In the genomic region with DNA sequence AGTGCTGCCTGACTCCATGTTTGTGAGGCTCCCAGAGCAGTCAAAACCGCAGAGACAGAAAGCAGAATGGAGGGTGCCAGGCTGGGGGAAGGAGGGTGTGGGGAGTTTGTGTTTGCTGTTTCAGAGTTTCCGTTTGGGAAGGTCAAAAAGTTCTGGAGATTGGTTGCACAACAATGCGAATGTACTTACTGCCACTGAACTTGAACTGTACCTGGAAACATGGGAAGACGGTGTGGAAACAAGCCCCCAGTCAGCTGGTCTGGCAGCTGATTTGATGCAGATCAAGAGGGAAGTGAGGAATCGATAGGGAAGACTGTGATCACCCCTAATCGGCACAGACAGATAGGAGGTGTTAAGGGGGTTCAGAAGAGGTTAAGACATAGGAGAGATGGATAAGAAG, we compare ENCODE assay signal across 2 cellular contexts.
TF ChIP-seq lines count a peak whose summit lies in the region.

No MANE protein-coding gene starts in this region.

TF ChIP-seq in WTC11, 78 proteins besides CTCF, POLR2A, EP300 and RAD21:
- TF ChIP-seq ZNF138 (CRISPR knock-in tag; conservative IDR thresholded peaks at IDR 0.05) (no peak), GABPB1 (CRISPR knock-in tag; IDR thresholded peaks at IDR 0.05) (0 out of 2 replicates have a peak, but pooled peaks have one; percentile 23)

TF ChIP-seq in HepG2, 621 proteins besides CTCF, POLR2A, EP300 and RAD21 (continues in another document):
- no peak for TF ChIP-seq ZHX2 (IDR thresholded peaks at IDR 0.05; ENCODE audit: low read depth)
- no peak for TF ChIP-seq ZHX2 (CRISPR knock-in tag; IDR thresholded peaks at IDR 0.05; ENCODE audit: borderline replicate concordance)
- no peak for TF ChIP-seq ZNF709 (CRISPR knock-in tag; IDR thresholded peaks at IDR 0.05)
- no peak for TF ChIP-seq U2AF2 (IDR thresholded peaks at IDR 0.05; ENCODE audit: low read depth, low read length)
- TF ChIP-seq SRSF1 (optimal IDR thresholded peaks at IDR 0.05; ENCODE audit: low read depth, low read length) = no peak
- TF ChIP-seq LCORL (IDR thresholded peaks at IDR 0.05) = no peak
- peak; percentile 88 for TF ChIP-seq LCORL (CRISPR knock-in tag; IDR thresholded peaks at IDR 0.05)
- TF ChIP-seq, protein P1, sequence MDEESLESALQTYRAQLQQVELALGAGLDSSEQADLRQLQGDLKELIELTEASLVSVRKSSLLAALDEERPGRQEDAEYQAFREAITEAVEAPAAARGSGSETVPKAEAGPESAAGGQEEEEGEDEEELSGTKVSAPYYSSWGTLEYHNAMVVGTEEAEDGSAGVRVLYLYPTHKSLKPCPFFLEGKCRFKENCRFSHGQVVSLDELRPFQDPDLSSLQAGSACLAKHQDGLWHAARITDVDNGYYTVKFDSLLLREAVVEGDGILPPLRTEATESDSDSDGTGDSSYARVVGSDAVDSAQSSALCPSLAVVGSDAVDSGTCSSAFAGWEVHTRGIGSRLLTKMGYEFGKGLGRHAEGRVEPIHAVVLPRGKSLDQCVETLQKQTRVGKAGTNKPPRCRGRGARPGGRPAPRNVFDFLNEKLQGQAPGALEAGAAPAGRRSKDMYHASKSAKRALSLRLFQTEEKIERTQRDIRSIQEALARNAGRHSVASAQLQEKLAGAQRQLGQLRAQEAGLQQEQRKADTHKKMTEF (CRISPR knock-in tag; IDR thresholded peaks at IDR 0.05) = peak; percentile 81
- no peak for TF ChIP-seq ZNF20 (CRISPR knock-in tag; IDR thresholded peaks at IDR 0.05)
- TF ChIP-seq SSRP1 (CRISPR knock-in tag; IDR thresholded peaks at IDR 0.05) = no peak
- TF ChIP-seq ATF7-NPFF (CRISPR knock-in tag; IDR thresholded peaks at IDR 0.05; ENCODE audit: low read depth) = 0 out of 2 replicates have a peak, but pooled peaks have one; percentile 53
- peak; percentile 69; the same call in 1 of the 2 replicates for TF ChIP-seq ZNF335 (CRISPR knock-in tag; IDR thresholded peaks at IDR 0.05)
- TF ChIP-seq ZNF629 (CRISPR knock-in tag; conservative IDR thresholded peaks at IDR 0.05) = no peak
- TF ChIP-seq FOXK1 (CRISPR knock-in tag; IDR thresholded peaks at IDR 0.05; ENCODE audit: borderline replicate concordance, low read depth) = peak; percentile 93; the same call in 1 of the 2 replicates
- TF ChIP-seq ZNF350 (CRISPR knock-in tag; IDR thresholded peaks at IDR 0.05; ENCODE audit: borderline replicate concordance, low read depth) = peak; percentile 31; the same call in 1 of the 2 replicates
- peak; percentile 38; the same call in 1 of the 2 replicates for TF ChIP-seq NR2C2 (CRISPR knock-in tag; IDR thresholded peaks at IDR 0.05; ENCODE audit: borderline replicate concordance)
- TF ChIP-seq, protein P2, sequence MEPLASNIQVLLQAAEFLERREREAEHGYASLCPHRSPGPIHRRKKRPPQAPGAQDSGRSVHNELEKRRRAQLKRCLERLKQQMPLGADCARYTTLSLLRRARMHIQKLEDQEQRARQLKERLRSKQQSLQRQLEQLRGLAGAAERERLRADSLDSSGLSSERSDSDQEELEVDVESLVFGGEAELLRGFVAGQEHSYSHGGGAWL (CRISPR knock-in tag; IDR thresholded peaks at IDR 0.05) = no peak
- peak; percentile 76 for TF ChIP-seq FOSL2 (CRISPR knock-in tag; IDR thresholded peaks at IDR 0.05)
- no peak for TF ChIP-seq ZBTB3 (CRISPR knock-in tag; IDR thresholded peaks at IDR 0.05; ENCODE audit: borderline replicate concordance, low read depth)
- TF ChIP-seq, protein P3, sequence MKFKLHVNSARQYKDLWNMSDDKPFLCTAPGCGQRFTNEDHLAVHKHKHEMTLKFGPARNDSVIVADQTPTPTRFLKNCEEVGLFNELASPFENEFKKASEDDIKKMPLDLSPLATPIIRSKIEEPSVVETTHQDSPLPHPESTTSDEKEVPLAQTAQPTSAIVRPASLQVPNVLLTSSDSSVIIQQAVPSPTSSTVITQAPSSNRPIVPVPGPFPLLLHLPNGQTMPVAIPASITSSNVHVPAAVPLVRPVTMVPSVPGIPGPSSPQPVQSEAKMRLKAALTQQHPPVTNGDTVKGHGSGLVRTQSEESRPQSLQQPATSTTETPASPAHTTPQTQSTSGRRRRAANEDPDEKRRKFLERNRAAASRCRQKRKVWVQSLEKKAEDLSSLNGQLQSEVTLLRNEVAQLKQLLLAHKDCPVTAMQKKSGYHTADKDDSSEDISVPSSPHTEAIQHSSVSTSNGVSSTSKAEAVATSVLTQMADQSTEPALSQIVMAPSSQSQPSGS (CRISPR knock-in tag; IDR thresholded peaks at IDR 0.05) = no peak
- 0 out of 2 replicates have a peak, but pooled peaks have one; percentile 32 for TF ChIP-seq ZNF543 (CRISPR knock-in tag; IDR thresholded peaks at IDR 0.05)
- peak; percentile 48; the same call in 1 of the 2 replicates for TF ChIP-seq HDAC2 (CRISPR knock-in tag; IDR thresholded peaks at IDR 0.05)
- peak; percentile 72; the same call in 1 of the 2 replicates for TF ChIP-seq AHDC1 (CRISPR knock-in tag; IDR thresholded peaks at IDR 0.05; ENCODE audit: borderline replicate concordance)
- TF ChIP-seq, protein P4, sequence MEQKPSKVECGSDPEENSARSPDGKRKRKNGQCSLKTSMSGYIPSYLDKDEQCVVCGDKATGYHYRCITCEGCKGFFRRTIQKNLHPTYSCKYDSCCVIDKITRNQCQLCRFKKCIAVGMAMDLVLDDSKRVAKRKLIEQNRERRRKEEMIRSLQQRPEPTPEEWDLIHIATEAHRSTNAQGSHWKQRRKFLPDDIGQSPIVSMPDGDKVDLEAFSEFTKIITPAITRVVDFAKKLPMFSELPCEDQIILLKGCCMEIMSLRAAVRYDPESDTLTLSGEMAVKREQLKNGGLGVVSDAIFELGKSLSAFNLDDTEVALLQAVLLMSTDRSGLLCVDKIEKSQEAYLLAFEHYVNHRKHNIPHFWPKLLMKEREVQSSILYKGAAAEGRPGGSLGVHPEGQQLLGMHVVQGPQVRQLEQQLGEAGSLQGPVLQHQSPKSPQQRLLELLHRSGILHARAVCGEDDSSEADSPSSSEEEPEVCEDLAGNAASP (CRISPR knock-in tag; IDR thresholded peaks at IDR 0.05; ENCODE audit: borderline replicate concordance) = peak; percentile 80; the same call in 1 of the 2 replicates
- TF ChIP-seq LRRFIP1 (CRISPR knock-in tag; conservative IDR thresholded peaks at IDR 0.05) = no peak
- TF ChIP-seq TFE3 (CRISPR knock-in tag; IDR thresholded peaks at IDR 0.05) = peak; percentile 69
- TF ChIP-seq SOX5 (CRISPR knock-in tag; IDR thresholded peaks at IDR 0.05; ENCODE audit: borderline replicate concordance) = peak; percentile 85
- TF ChIP-seq ZNF317 (CRISPR knock-in tag; IDR thresholded peaks at IDR 0.05) = 0 out of 2 replicates have a peak, but pooled peaks have one; percentile 30
- TF ChIP-seq FOXA1 (IDR thresholded peaks at IDR 0.05) = no peak
- peak; percentile 75 for TF ChIP-seq FOXA1 (CRISPR knock-in tag; IDR thresholded peaks at IDR 0.05)
- TF ChIP-seq RARA (CRISPR knock-in tag; IDR thresholded peaks at IDR 0.05) = peak; percentile 100
- TF ChIP-seq BHLHE40 (IDR thresholded peaks at IDR 0.05; ENCODE audit: low read length) = no peak
